8 cellular contexts compared by ENCODE assay signal in the genomic region with DNA sequence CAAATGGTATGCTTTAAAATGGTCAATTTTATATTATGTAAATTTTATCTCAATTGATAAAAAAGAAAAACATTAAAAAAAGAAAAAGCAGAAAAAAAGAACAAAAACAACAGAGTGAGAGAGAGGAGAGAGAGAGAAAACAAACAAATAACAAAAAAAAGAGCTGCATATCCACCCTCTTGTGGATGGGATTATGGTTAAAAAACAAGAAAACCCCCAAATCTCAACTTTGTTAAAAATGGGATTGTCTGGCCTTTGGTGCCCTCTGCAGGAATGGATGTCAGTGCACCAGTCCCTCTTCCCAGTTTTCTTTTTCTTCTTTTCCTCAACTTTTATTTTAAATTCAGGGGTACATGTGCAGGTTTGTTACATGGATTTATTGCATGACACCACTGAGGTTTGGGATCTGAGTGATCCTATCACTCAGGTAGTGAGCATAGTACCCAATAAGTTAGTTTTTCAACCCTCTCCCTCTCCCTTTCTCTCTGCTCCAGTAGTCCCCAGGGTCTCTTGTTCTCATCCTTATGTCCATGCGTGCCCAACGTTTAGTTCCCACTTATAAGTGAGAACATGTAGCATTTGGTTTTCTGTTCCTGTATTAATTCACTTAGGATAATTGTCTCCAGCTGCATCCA. TPM values are rescaled to one million over a fixed set of nuclear protein-coding genes. Genes with fewer than 3 reads are reported as not detected.
DNase-seq lines count a peak whose midpoint lies in the region; ATAC-seq and TF ChIP-seq lines count a peak whose summit lies in the region.

No MANE protein-coding gene starts in this region.

- TF ChIP-seq RAD21 in neural cell (conservative IDR thresholded peaks at IDR 0.05) = peak; percentile 89

- H2AFZ ChIP-seq in neural cell (ENCODE audit: low read depth, low read length) = no peak overlapping the region

- H3K27ac ChIP-seq in neural cell (ENCODE audit: low read length) = no peak overlapping the region

- no peak for TF ChIP-seq EP300 in neural cell (conservative IDR thresholded peaks at IDR 0.05; ENCODE audit: poor library complexity, severe bottlenecking)

- H3K9me2 ChIP-seq in neural cell (ENCODE audit: insufficient read depth, low read length) = no peaks in the 10 kb centered on the region

- H3K9ac ChIP-seq in neural cell (ENCODE audit: low read length) = no peak overlapping the region

- TF ChIP-seq CTCF in epithelial cell of esophagus (IDR thresholded peaks at IDR 0.05; ENCODE audit: insufficient read depth, low read depth, low read length, missing control alignments) (peak; percentile 68), neural cell (IDR thresholded peaks at IDR 0.05; ENCODE audit: poor library complexity, severe bottlenecking) (peak; percentile 86)

- no peaks in the 10 kb centered on the region for H3K36me3 ChIP-seq in neural cell (ENCODE audit: insufficient read depth, low read length)

- H4K20me1 ChIP-seq in neural cell (ENCODE audit: insufficient read depth) = no peaks in the 10 kb centered on the region

- no peaks in the 10 kb centered on the region for H3K9me3 ChIP-seq in neural cell (ENCODE audit: low read length)

- no peaks in the 10 kb centered on the region for H3F3A ChIP-seq in neural cell (ENCODE audit: insufficient read depth, low read length, poor library complexity, severe bottlenecking)

- no peaks in the 10 kb centered on the region for H3K79me2 ChIP-seq in neural cell (replicated peaks; ENCODE audit: insufficient read depth, low read length)

- ATAC-seq in GM19023 (IDR thresholded peaks at IDR 0.05; ENCODE audit: unreplicated experiment) = no peak

- H3K4me3 ChIP-seq in epithelial cell of esophagus (ENCODE audit: low read length) = no peak overlapping the region
- no peak overlapping the region for H3K4me3 ChIP-seq in neural cell (ENCODE audit: low read length)

- H3K4me2 ChIP-seq in neural cell (ENCODE audit: low read length) = no peak overlapping the region

- H3K27me3 ChIP-seq in neural cell (ENCODE audit: insufficient read depth, low read depth, low read length) = peaks cover 33% of the 10 kb centered on the region

- peak; percentile 4 for DNase-seq in NCI-H146 (lab: John Stamatoyannopoulos, UW)
- DNase-seq in NCI-H146 treated with DMSO at 0.1 percent for 48 hours (lab: John Stamatoyannopoulos, UW; ENCODE audit: unreplicated experiment) = no peak
- DNase-seq in HuH-7 (ENCODE audit: low spot score) = peak; percentile 58
- DNase-seq in T1000 (lab: John Stamatoyannopoulos, UW) = peak; percentile 19
- peak; percentile 29 for DNase-seq in epithelial cell of esophagus (ENCODE audit: low read depth)
- no peak for DNase-seq in middle frontal gyrus (ENCODE audit: extremely low spot score, low spot score)

TF ChIP-seq in neural cell, 6 proteins besides CTCF, POLR2A, EP300 and RAD21:
- TF ChIP-seq POLR2AphosphoS5 (IDR thresholded peaks at IDR 0.05) = no peak
- TF ChIP-seq, protein P1, sequence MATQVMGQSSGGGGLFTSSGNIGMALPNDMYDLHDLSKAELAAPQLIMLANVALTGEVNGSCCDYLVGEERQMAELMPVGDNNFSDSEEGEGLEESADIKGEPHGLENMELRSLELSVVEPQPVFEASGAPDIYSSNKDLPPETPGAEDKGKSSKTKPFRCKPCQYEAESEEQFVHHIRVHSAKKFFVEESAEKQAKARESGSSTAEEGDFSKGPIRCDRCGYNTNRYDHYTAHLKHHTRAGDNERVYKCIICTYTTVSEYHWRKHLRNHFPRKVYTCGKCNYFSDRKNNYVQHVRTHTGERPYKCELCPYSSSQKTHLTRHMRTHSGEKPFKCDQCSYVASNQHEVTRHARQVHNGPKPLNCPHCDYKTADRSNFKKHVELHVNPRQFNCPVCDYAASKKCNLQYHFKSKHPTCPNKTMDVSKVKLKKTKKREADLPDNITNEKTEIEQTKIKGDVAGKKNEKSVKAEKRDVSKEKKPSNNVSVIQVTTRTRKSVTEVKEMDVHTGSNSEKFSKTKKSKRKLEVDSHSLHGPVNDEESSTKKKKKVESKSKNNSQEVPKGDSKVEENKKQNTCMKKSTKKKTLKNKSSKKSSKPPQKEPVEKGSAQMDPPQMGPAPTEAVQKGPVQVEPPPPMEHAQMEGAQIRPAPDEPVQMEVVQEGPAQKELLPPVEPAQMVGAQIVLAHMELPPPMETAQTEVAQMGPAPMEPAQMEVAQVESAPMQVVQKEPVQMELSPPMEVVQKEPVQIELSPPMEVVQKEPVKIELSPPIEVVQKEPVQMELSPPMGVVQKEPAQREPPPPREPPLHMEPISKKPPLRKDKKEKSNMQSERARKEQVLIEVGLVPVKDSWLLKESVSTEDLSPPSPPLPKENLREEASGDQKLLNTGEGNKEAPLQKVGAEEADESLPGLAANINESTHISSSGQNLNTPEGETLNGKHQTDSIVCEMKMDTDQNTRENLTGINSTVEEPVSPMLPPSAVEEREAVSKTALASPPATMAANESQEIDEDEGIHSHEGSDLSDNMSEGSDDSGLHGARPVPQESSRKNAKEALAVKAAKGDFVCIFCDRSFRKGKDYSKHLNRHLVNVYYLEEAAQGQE (IDR thresholded peaks at IDR 0.05; ENCODE audit: borderline replicate concordance) = no peak
- no peak for TF ChIP-seq MXI1 (conservative IDR thresholded peaks at IDR 0.05; ENCODE audit: poor library complexity, severe bottlenecking)
- peak; percentile 89 for TF ChIP-seq SMC3 (conservative IDR thresholded peaks at IDR 0.05; ENCODE audit: poor library complexity)

RNA-seq across cellular contexts. Expression of a gene that starts 28.1 kb away (rescaled TPM):
- polyA plus RNA-seq in neural cell = 73.6 and 83.2 TPM in 2 replicates
- 49.4 and 61.4 TPM in 2 replicates for polyA minus RNA-seq in neural cell

Comparison
In these comparisons a context has a peak if more than half of its experiments do, and no peak if none do; other contexts are left out.
1. DNase-seq: peak in NCI-H146 (single experiment), HuH-7 (single experiment), T1000 (single experiment) and epithelial cell of esophagus (single experiment); none in NCI-H146 treated with DMSO at 0.1 percent for 48 hours (single experiment) and middle frontal gyrus (single experiment).